In the genomic region with DNA sequence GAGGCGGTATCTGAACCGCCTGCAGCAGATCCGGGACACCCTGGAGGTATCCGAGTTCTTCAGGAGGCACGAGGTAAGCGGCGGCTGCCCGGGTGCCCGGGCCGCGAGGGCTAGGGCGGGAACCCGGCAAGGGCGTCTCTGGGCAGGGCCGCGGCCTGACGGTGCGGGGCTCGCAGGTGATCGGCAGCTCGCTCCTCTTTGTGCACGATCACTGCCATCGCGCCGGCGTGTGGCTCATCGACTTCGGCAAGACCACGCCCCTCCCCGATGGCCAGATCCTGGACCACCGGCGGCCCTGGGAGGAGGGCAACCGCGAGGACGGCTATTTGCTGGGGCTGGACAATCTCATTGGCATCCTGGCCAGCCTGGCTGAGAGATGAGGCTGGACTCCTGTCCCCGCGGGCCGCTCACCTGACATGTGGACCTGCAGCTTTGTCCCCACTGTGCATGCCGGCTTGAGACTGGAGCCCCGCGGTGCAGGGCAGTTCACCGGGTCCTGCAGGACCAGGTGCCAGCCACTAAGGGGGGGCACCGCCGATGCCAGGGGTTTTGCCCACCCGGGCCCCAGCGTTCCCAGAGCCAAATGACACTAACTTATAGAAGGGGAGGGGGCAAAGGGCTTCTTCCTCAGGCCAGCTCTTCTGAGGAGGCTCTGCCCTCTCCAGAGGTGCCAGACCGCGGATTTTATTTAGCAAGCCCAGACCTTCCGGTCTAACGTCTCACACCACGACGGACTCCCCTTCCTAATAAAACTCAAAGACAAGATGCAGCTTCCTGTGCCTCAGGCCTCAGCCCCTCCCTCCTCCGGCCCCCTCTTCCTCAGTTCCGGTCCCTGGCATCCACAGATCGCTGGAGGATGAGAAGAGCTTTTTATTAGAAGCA, we compare ENCODE assay signal across 9 cellular contexts. TPM values are rescaled to one million over a fixed set of nuclear protein-coding genes. Genes with fewer than 3 reads are reported as not detected.
DNase-seq lines count a peak whose midpoint lies in the region; ATAC-seq and TF ChIP-seq lines count a peak whose summit lies in the region.
"Had no signal": no experiment of that assay in that cellular context is flagged by ENCODE, and none has a peak within 500 bp of the region (broad histone marks: within the 10 kb centered on the region; RNA-seq: fewer than 3 reads in every experiment).

No MANE protein-coding gene starts in this region.

- H3K4me3 Mint-ChIP-seq in activated CD4-positive, alpha-beta memory T cell treated with anti-CD3 and anti-CD28 coated beads, Interleukin-2, amount 10 ng/mL, durations not matched to agents 7 days and 5 days: peak overlapping the region; percentile 54
- no peak overlapping the region for H3K4me3 Mint-ChIP-seq in activated CD4-positive, alpha-beta memory T cell treated with anti-CD3 and anti-CD28 coated beads for 36 hours
- peak overlapping the region; percentile 69 to 73 (median 70) for H3K4me3 Mint-ChIP-seq in T-cell
- peak overlapping the region; percentile 66 for H3K4me3 Mint-ChIP-seq in stimulated activated memory B cell treated with anti-CD40 and anti-IgM and Interleukin-4, amounts not matched to agents 10 μg/mL and 1 μg/mL and 100 μg/mL, for 72 hours

- H3K36me3 ChIP-seq in hepatocyte (replicated peaks; ENCODE audit: insufficient read depth, low read depth) (no peaks in the 10 kb centered on the region), ovary (no peaks in the 10 kb centered on the region), body of pancreas (replicated peaks in 1 of 2; ENCODE audit: insufficient read depth in 1 of 2, low read depth in 2 of 2) (no peaks in the 10 kb centered on the region), adrenal gland (replicated peaks in 1 of 2) (no peaks in the 10 kb centered on the region)

- CTCF ChIA-PET in activated CD4-positive, alpha-beta memory T cell treated with anti-CD3 and anti-CD28 coated beads, Interleukin-2, amount 10 ng/mL, durations not matched to agents 7 days and 5 days (lab: Charles Lee): no interaction called here
- CTCF ChIA-PET in activated CD4-positive, alpha-beta memory T cell treated with anti-CD3 and anti-CD28 coated beads for 36 hours (lab: Charles Lee): interaction anchor here (1.4 kb wide), 1 partner anchor 37 kb away, joined by 5 read pairs; no protein-coding TSS in a partner anchor
- CTCF ChIA-PET in T-cell (lab: Charles Lee): no interaction called here

- no peak overlapping the region for H3K4me3 ChIP-seq in hepatocyte
- H3K4me3 ChIP-seq in ovary: no peak overlapping the region
- H3K4me3 ChIP-seq in body of pancreas: no peak overlapping the region
- H3K4me3 ChIP-seq in adrenal gland: no peak overlapping the region

- H3K4me1 Mint-ChIP-seq in activated CD4-positive, alpha-beta memory T cell treated with anti-CD3 and anti-CD28 coated beads, Interleukin-2, amount 10 ng/mL, durations not matched to agents 7 days and 5 days: peaks cover 20% of the 10 kb centered on the region
- H3K4me1 Mint-ChIP-seq in activated CD4-positive, alpha-beta memory T cell treated with anti-CD3 and anti-CD28 coated beads for 36 hours (ENCODE audit: low read depth): peaks cover 19% of the 10 kb centered on the region
- H3K4me1 Mint-ChIP-seq in T-cell: peaks cover 0 to 22% (median 16%) of the 10 kb centered on the region in 3 donors
- peaks cover 40% of the 10 kb centered on the region for H3K4me1 Mint-ChIP-seq in stimulated activated memory B cell treated with anti-CD40 and anti-IgM and Interleukin-4, amounts not matched to agents 10 μg/mL and 1 μg/mL and 100 μg/mL, for 72 hours

- no peaks in the 10 kb centered on the region for H3K36me3 Mint-ChIP-seq in activated CD4-positive, alpha-beta memory T cell treated with anti-CD3 and anti-CD28 coated beads, Interleukin-2, amount 10 ng/mL, durations not matched to agents 7 days and 5 days (ENCODE audit: low read depth)
- H3K36me3 Mint-ChIP-seq in activated CD4-positive, alpha-beta memory T cell treated with anti-CD3 and anti-CD28 coated beads for 36 hours: no peaks in the 10 kb centered on the region
- H3K36me3 Mint-ChIP-seq in T-cell: no peaks in the 10 kb centered on the region
- H3K36me3 Mint-ChIP-seq in stimulated activated memory B cell treated with anti-CD40 and anti-IgM and Interleukin-4, amounts not matched to agents 10 μg/mL and 1 μg/mL and 100 μg/mL, for 72 hours: no peaks in the 10 kb centered on the region

- intact Hi-C loops in activated CD4-positive, alpha-beta memory T cell treated with anti-CD3 and anti-CD28 coated beads for 36 hours (cut with micrococcal nuclease): loop anchor here (1.0 kb wide), 1 partner anchor 10 kb away; a partner anchor contains a TSS
- intact Hi-C loops in ovary (cut with DNase I) (no loop called here), body of pancreas (cut with DNase I) (no loop called here), adrenal gland (cut with DNase I) (no loop called here)

- no peak for TF ChIP-seq CTCF in hepatocyte (IDR thresholded peaks at IDR 0.05; ENCODE audit: poor library complexity)
- TF ChIP-seq CTCF in ovary (IDR thresholded peaks at IDR 0.05): no peak
- no peak for TF ChIP-seq CTCF in body of pancreas (IDR thresholded peaks at IDR 0.05)
- no peak for TF ChIP-seq CTCF in adrenal gland (IDR thresholded peaks at IDR 0.05)

- H3K4me1 ChIP-seq in hepatocyte (ENCODE audit: insufficient read depth) (no peaks in the 10 kb centered on the region), ovary (ENCODE audit: insufficient read depth) (peaks cover 7% of the 10 kb centered on the region), body of pancreas (peaks cover 8% of the 10 kb centered on the region), adrenal gland (replicated peaks in 1 of 2) (peaks cover 0 to 16% of the 10 kb centered on the region in 2 donors)

- H3K27me3 ChIP-seq in hepatocyte (peaks cover 59% of the 10 kb centered on the region), ovary (peaks cover 4% of the 10 kb centered on the region), body of pancreas (no peaks in the 10 kb centered on the region), adrenal gland (no peaks in the 10 kb centered on the region)

- peaks cover 72% of the 10 kb centered on the region for H3K27me3 Mint-ChIP-seq in activated CD4-positive, alpha-beta memory T cell treated with anti-CD3 and anti-CD28 coated beads, Interleukin-2, amount 10 ng/mL, durations not matched to agents 7 days and 5 days
- H3K27me3 Mint-ChIP-seq in activated CD4-positive, alpha-beta memory T cell treated with anti-CD3 and anti-CD28 coated beads for 36 hours: peaks cover 31% of the 10 kb centered on the region
- H3K27me3 Mint-ChIP-seq in T-cell: peaks cover 25 to 41% of the 10 kb centered on the region in 2 donors
- H3K27me3 Mint-ChIP-seq in stimulated activated memory B cell treated with anti-CD40 and anti-IgM and Interleukin-4, amounts not matched to agents 10 μg/mL and 1 μg/mL and 100 μg/mL, for 72 hours: peaks cover 50% of the 10 kb centered on the region

- H2AFZ ChIP-seq in hepatocyte: no peak overlapping the region

- no peak for DNase-seq in activated CD4-positive, alpha-beta memory T cell treated with anti-CD3 and anti-CD28 coated beads, Interleukin-2, amount 10 ng/mL, durations not matched to agents 7 days and 5 days
- DNase-seq in activated CD4-positive, alpha-beta memory T cell treated with anti-CD3 and anti-CD28 coated beads for 36 hours: no peak
- DNase-seq in T-cell (no peak), hepatocyte (ENCODE audit: low spot score) (no peak), ovary (no peak), body of pancreas (no peak), adrenal gland (no peak)
- DNase-seq: IMR-90 had no signal

- no peak overlapping the region for H3K27ac ChIP-seq in hepatocyte
- no peak overlapping the region for H3K27ac ChIP-seq in ovary
- no peak overlapping the region for H3K27ac ChIP-seq in body of pancreas
- no peak overlapping the region for H3K27ac ChIP-seq in adrenal gland

- POLR2A ChIA-PET in activated CD4-positive, alpha-beta memory T cell treated with anti-CD3 and anti-CD28 coated beads, Interleukin-2, amount 10 ng/mL, durations not matched to agents 7 days and 5 days (lab: Charles Lee): interaction anchor here (0.8 to 1.2 kb wide), 2 partner anchors 10 to 13 kb away, joined by 3 read pairs; a partner anchor contains a TSS
- POLR2A ChIA-PET in activated CD4-positive, alpha-beta memory T cell treated with anti-CD3 and anti-CD28 coated beads for 36 hours (lab: Charles Lee): interaction anchor here (0.5 to 1.7 kb wide), 3 partner anchors 9 to 184 kb away, joined by 4 to 6 read pairs (median 4); a partner anchor contains a TSS
- POLR2A ChIA-PET in T-cell (lab: Charles Lee): no interaction called here

- WGBS in hepatocyte (ENCODE audit: low lambda C conversion rate, missing lambda C conversion rate): 40% methylated on average over 49 of the region's 55 CpGs
- WGBS in ovary, 3 donors: 21 to 30% (median 27%) methylated on average over 46 to 55 of the region's 55 CpGs
- 62 to 86% methylated on average over 37 to 43 of the region's 55 CpGs for WGBS in body of pancreas, 2 donors
- WGBS in adrenal gland, 4 donors: 50 to 64% (median 60%) methylated on average over 9 to 55 of the region's 55 CpGs

- H3K79me2 ChIP-seq in hepatocyte: peaks cover 22% of the 10 kb centered on the region

- H3K4me2 ChIP-seq in hepatocyte: peak overlapping the region; percentile 84

- H3K9me2 ChIP-seq in hepatocyte (replicated peaks; ENCODE audit: insufficient read depth): no peaks in the 10 kb centered on the region

- ATAC-seq in T-cell (replicated peaks in 1 of 4) (peak in 3 of 4 experiments; percentile 11 to 28 (median 13)), body of pancreas (no peak)
- no peak for ATAC-seq in stimulated activated memory B cell treated with anti-CD40 and anti-IgM and Interleukin-4, amounts not matched to agents 10 μg/mL and 1 μg/mL and 100 μg/mL, for 72 hours

- H3K9me3 Mint-ChIP-seq in activated CD4-positive, alpha-beta memory T cell treated with anti-CD3 and anti-CD28 coated beads, Interleukin-2, amount 10 ng/mL, durations not matched to agents 7 days and 5 days: no peaks in the 10 kb centered on the region
- no peaks in the 10 kb centered on the region for H3K9me3 Mint-ChIP-seq in activated CD4-positive, alpha-beta memory T cell treated with anti-CD3 and anti-CD28 coated beads for 36 hours
- no peaks in the 10 kb centered on the region for H3K9me3 Mint-ChIP-seq in T-cell
- H3K9me3 Mint-ChIP-seq in stimulated activated memory B cell treated with anti-CD40 and anti-IgM and Interleukin-4, amounts not matched to agents 10 μg/mL and 1 μg/mL and 100 μg/mL, for 72 hours: no peaks in the 10 kb centered on the region

- no peak for TF ChIP-seq EP300 in ovary (IDR thresholded peaks at IDR 0.05)

- H4K20me1 ChIP-seq in hepatocyte (ENCODE audit: insufficient read depth, poor library complexity, severe bottlenecking): no peaks in the 10 kb centered on the region

- H3K27ac Mint-ChIP-seq in activated CD4-positive, alpha-beta memory T cell treated with anti-CD3 and anti-CD28 coated beads, Interleukin-2, amount 10 ng/mL, durations not matched to agents 7 days and 5 days: no peak overlapping the region
- no peak overlapping the region for H3K27ac Mint-ChIP-seq in activated CD4-positive, alpha-beta memory T cell treated with anti-CD3 and anti-CD28 coated beads for 36 hours
- no peak overlapping the region for H3K27ac Mint-ChIP-seq in T-cell
- H3K27ac Mint-ChIP-seq in stimulated activated memory B cell treated with anti-CD40 and anti-IgM and Interleukin-4, amounts not matched to agents 10 μg/mL and 1 μg/mL and 100 μg/mL, for 72 hours: no peak overlapping the region

- H3K9me3 ChIP-seq in hepatocyte (ENCODE audit: low read depth): no peaks in the 10 kb centered on the region
- no peaks in the 10 kb centered on the region for H3K9me3 ChIP-seq in ovary
- H3K9me3 ChIP-seq in body of pancreas: no peaks in the 10 kb centered on the region
- no peaks in the 10 kb centered on the region for H3K9me3 ChIP-seq in adrenal gland (replicated peaks in 1 of 3)

- no peak for TF ChIP-seq POLR2A in ovary (IDR thresholded peaks at IDR 0.05)
- TF ChIP-seq POLR2A in body of pancreas (IDR thresholded peaks at IDR 0.05): no peak
- TF ChIP-seq POLR2A in adrenal gland (IDR thresholded peaks at IDR 0.05): no peak

RNA-seq across cellular contexts. Expression of a gene that starts 9.4 kb away (rescaled TPM):
- total RNA-seq in activated CD4-positive, alpha-beta memory T cell treated with anti-CD3 and anti-CD28 coated beads, Interleukin-2, amount 10 ng/mL, durations not matched to agents 7 days and 5 days: under 1 TPM; 0.30 to 0.48 TPM
- 1 to 10 TPM; 3.5 to 4.7 TPM for total RNA-seq in activated CD4-positive, alpha-beta memory T cell treated with anti-CD3 and anti-CD28 coated beads for 36 hours
- under 1 TPM in 1 of 5 donors, not detected in 4; 0.38 TPM for total RNA-seq in T-cell
- total RNA-seq in hepatocyte: 18.5 and 20.5 TPM in 2 replicates
- 16.2 and 33.3 TPM in 2 replicates for polyA plus RNA-seq in hepatocyte
- total RNA-seq in ovary: under 1 TPM; 0.11 to 0.82 (median 0.51) TPM
- polyA plus RNA-seq in ovary: under 1 TPM; 0.15 to 0.33 TPM
- under 1 TPM; 0.33 to 0.52 TPM for total RNA-seq in body of pancreas
- 10 to 100 TPM in 7 of 8 donors, 1 to 10 TPM in 1; 3.9 to 33.0 (median 14.4) TPM for total RNA-seq in adrenal gland
- polyA plus RNA-seq in adrenal gland: 10 to 100 TPM in 2 of 3 donors, under 1 TPM in 1; 0.73 to 20.4 (median 17.1) TPM

RNA-seq across cellular contexts. Expression of a gene that starts 10.6 kb away (rescaled TPM):
- total RNA-seq in activated CD4-positive, alpha-beta memory T cell treated with anti-CD3 and anti-CD28 coated beads, Interleukin-2, amount 10 ng/mL, durations not matched to agents 7 days and 5 days: 1 to 10 TPM; 5.2 to 5.5 TPM
- under 1 TPM; 0.29 to 0.34 TPM for total RNA-seq in activated CD4-positive, alpha-beta memory T cell treated with anti-CD3 and anti-CD28 coated beads for 36 hours
- total RNA-seq in T-cell (10 to 100 TPM in 1 of 5 donors, 1 to 10 TPM in 4; 2.0 to 14.3 (median 6.8) TPM), hepatocyte (0.83 and 1.6 TPM in 2 replicates), ovary (under 1 TPM in 4 of 7 donors, not detected in 3; 0.17 to 0.46 (median 0.30) TPM), body of pancreas (not detected), adrenal gland (1 to 10 TPM in 3 of 8 donors, under 1 TPM in 5; 0.12 to 2.3 (median 0.66) TPM)
- polyA plus RNA-seq in hepatocyte (1.1 and 1.2 TPM in 2 replicates), ovary (under 1 TPM in 1 of 2 donors, not detected in 1; 0.23 TPM), adrenal gland (1 to 10 TPM in 2 of 3 donors, under 1 TPM in 1; 0.13 to 1.3 (median 1.2) TPM)

RNA-seq across cellular contexts. Expression of a gene that starts 41.0 kb away (rescaled TPM):
- total RNA-seq in activated CD4-positive, alpha-beta memory T cell treated with anti-CD3 and anti-CD28 coated beads, Interleukin-2, amount 10 ng/mL, durations not matched to agents 7 days and 5 days: 10 to 100 TPM; 33.9 to 35.1 TPM
- total RNA-seq in activated CD4-positive, alpha-beta memory T cell treated with anti-CD3 and anti-CD28 coated beads for 36 hours: 10 to 100 TPM; 45.0 to 49.9 TPM
- total RNA-seq in T-cell: 10 to 100 TPM; 33.5 to 57.8 (median 53.2) TPM
- total RNA-seq in hepatocyte: 15.9 and 16.3 TPM in 2 replicates
- 26.5 and 29.3 TPM in 2 replicates for polyA plus RNA-seq in hepatocyte
- 10 to 100 TPM; 19.1 to 33.2 (median 22.5) TPM for total RNA-seq in ovary
- 10 to 100 TPM in 1 of 2 donors, 1 to 10 TPM in 1; 8.6 to 12.0 TPM for polyA plus RNA-seq in ovary
- total RNA-seq in body of pancreas: 10 to 100 TPM; 23.1 to 43.5 TPM
- 10 to 100 TPM; 18.6 to 44.5 (median 32.0) TPM for total RNA-seq in adrenal gland
- 10 to 100 TPM; 13.0 to 25.3 (median 15.6) TPM for polyA plus RNA-seq in adrenal gland

RNA-seq across cellular contexts. Expression of a gene that starts 56.0 kb away (rescaled TPM):
- 1 to 10 TPM in 1 of 2 experiments, under 1 TPM in 1; 0.98 to 1.9 TPM for total RNA-seq in activated CD4-positive, alpha-beta memory T cell treated with anti-CD3 and anti-CD28 coated beads, Interleukin-2, amount 10 ng/mL, durations not matched to agents 7 days and 5 days
- 1 to 10 TPM; 3.1 to 4.3 TPM for total RNA-seq in activated CD4-positive, alpha-beta memory T cell treated with anti-CD3 and anti-CD28 coated beads for 36 hours
- total RNA-seq in T-cell (1 to 10 TPM in 1 of 5 donors, under 1 TPM in 3, not detected in 1; 0.62 to 1.5 (median 0.78) TPM), hepatocyte (65.8 and 71.0 TPM in 2 replicates), ovary (100 to 1,000 TPM in 5 of 7 donors, 10 to 100 TPM in 2; 43.1 to 265 (median 135) TPM), body of pancreas (10 to 100 TPM; 10.9 to 12.5 TPM), adrenal gland (10 to 100 TPM in 6 of 8 donors, 1 to 10 TPM in 2; 9.0 to 23.1 (median 16.9) TPM)
- polyA plus RNA-seq in hepatocyte (99.8 and 109 TPM in 2 replicates), ovary (10 to 100 TPM; 37.7 to 78.7 TPM), adrenal gland (10 to 100 TPM in 2 of 3 donors, 1 to 10 TPM in 1; 8.8 to 19.0 (median 12.3) TPM)

Comparison
In these comparisons a context has a peak if more than half of its experiments do, and no peak if none do; other contexts are left out.
1. ATAC-seq: peak in T-cell (3 of 4); none in stimulated activated memory B cell treated with anti-CD40 and anti-IgM and Interleukin-4, amounts not matched to agents 10 μg/mL and 1 μg/mL and 100 μg/mL, for 72 hours (single experiment) and body of pancreas (single experiment).
2. POLR2A ChIA-PET loops: an anchor here in activated CD4-positive, alpha-beta memory T cell treated with anti-CD3 and anti-CD28 coated beads, Interleukin-2, amount 10 ng/mL, durations not matched to agents 7 days and 5 days (0.8 to 1.2 kb wide) and activated CD4-positive, alpha-beta memory T cell treated with anti-CD3 and anti-CD28 coated beads for 36 hours (0.5 to 1.7 kb wide); none called in T-cell.